In genomic region chr9:18531127-18531526, GRCh38 we compare ENCODE assay signal across 19 cellular contexts. TPM values are rescaled to one million over a fixed set of nuclear protein-coding genes. Genes with fewer than 3 reads are reported as not detected.
"Had no signal": no experiment of that assay in that cellular context is flagged by ENCODE, and none has a peak within 500 bp of the region (broad histone marks: within the 10 kb centered on the region; RNA-seq: fewer than 3 reads in every experiment).

No MANE protein-coding gene starts in this region.

- DNase-seq: activated CD4-positive, alpha-beta memory T cell treated with anti-CD3 and anti-CD28 coated beads for 36 hours; activated CD4-positive, alpha-beta T cell treated with anti-CD3 and anti-CD28 coated beads for 48 hours; activated CD4-positive, CD25-positive, alpha-beta regulatory T cell; activated naive CD4-positive, alpha-beta T cell treated with anti-CD3 and anti-CD28 coated beads for 36 hours; activated T-cell treated with anti-CD3 and anti-CD28 coated beads, Interleukin-2, amount 50 U/mL, for 48 hours; body of pancreas; effector CD8-positive, alpha-beta T cell; head of caudate nucleus; hypothalamus; left ventricle myocardium superior; ovary; spleen; stimulated activated CD4-positive, alpha-beta T cell treated with anti-CD3 and anti-CD28 coated beads, Interleukin-4, amount 100 ng/mL, for 1 hour; stimulated activated naive CD4-positive, alpha-beta T cell; T-helper 17 cell had no signal

- H3K27ac ChIP-seq: body of pancreas, gastroesophageal sphincter, neutrophil, ovary, prostate gland, spleen, thoracic aorta had no signal

- H3K9me3 ChIP-seq: neutrophil, prostate gland had no signal

- H3K36me3 ChIP-seq: neutrophil, ovary, prostate gland, spleen had no signal

- H3K4me1 ChIP-seq: body of pancreas, prostate gland, spleen had no signal

- ATAC-seq: body of pancreas, gastroesophageal sphincter, left ventricle myocardium superior, T-helper 17 cell had no signal

- H3K4me3 ChIP-seq: body of pancreas, gastroesophageal sphincter, ovary, prostate gland, spleen, thoracic aorta had no signal

- H3K27me3 ChIP-seq: body of pancreas, gastroesophageal sphincter, neutrophil, ovary, spleen had no signal

RNA-seq across cellular contexts. Expression of gene ADAMTSL1, which starts 57.2 kb away (rescaled TPM):
- total RNA-seq: activated CD4-positive, alpha-beta memory T cell treated with anti-CD3 and anti-CD28 coated beads for 36 hours; activated naive CD4-positive, alpha-beta T cell treated with anti-CD3 and anti-CD28 coated beads for 36 hours; T-helper 17 cell had no signal
